Comparison of ENCODE assay signal across 1 cellular context in genomic region chr10:12262278-12262981, GRCh38.
TF ChIP-seq lines count a peak whose summit lies in the region.

No MANE protein-coding gene starts in this region.

TF ChIP-seq in GM12878, 131 proteins besides CTCF, POLR2A, EP300 and RAD21:
- TF ChIP-seq RUNX3 (IDR thresholded peaks at IDR 0.05; ENCODE audit: low read length) (peak; percentile 78), NFXL1 (IDR thresholded peaks at IDR 0.05; ENCODE audit: borderline replicate concordance) (no peak), SKIL (IDR thresholded peaks at IDR 0.05; ENCODE audit: low read depth, poor library complexity, severe bottlenecking) (peak; percentile 79), MEF2A (IDR thresholded peaks at IDR 0.05; ENCODE audit: insufficient read depth, low read depth, low read length) (no peak), MTA3 (IDR thresholded peaks at IDR 0.05; ENCODE audit: borderline replicate concordance, low read length) (no peak), DPF2 (IDR thresholded peaks at IDR 0.05) (peak; percentile 55; the same call in 1 of the 2 replicates), MTA2 (IDR thresholded peaks at IDR 0.05; ENCODE audit: low read depth) (peak; percentile 86), TCF12 (IDR thresholded peaks at IDR 0.05; ENCODE audit: low read depth, low read length) (no peak), HCFC1 (IDR thresholded peaks at IDR 0.05; ENCODE audit: low read length) (no peak), MAX (IDR thresholded peaks at IDR 0.05; ENCODE audit: low read depth, low read length) (no peak), MYB (IDR thresholded peaks at IDR 0.05; ENCODE audit: borderline replicate concordance, low read depth, low read length) (no peak), TAF1 (IDR thresholded peaks at IDR 0.05; ENCODE audit: borderline replicate concordance, low read depth, low read length) (no peak), RCOR1 (conservative IDR thresholded peaks at IDR 0.05; ENCODE audit: low read depth, low read length) (no peak; the same call in 1 of the 2 replicates), KLF5 (IDR thresholded peaks at IDR 0.05; ENCODE audit: partially characterized antibody) (no peak), IKZF1 (conservative IDR thresholded peaks at IDR 0.05) (peak; percentile 48; the same call in 1 of the 2 replicates), ATF7 (IDR thresholded peaks at IDR 0.05; ENCODE audit: low read depth) (peak; percentile 30; the same call in 1 of the 2 replicates), NBN (IDR thresholded peaks at IDR 0.05) (peak; percentile 54; the same call in 1 of the 2 replicates), BRCA1 (IDR thresholded peaks at IDR 0.05; ENCODE audit: low read depth, low read length) (no peak), BACH1 (IDR thresholded peaks at IDR 0.05; ENCODE audit: borderline replicate concordance) (no peak), SMAD1 (IDR thresholded peaks at IDR 0.05; ENCODE audit: low read depth, partially characterized antibody) (no peak), IKZF2 (IDR thresholded peaks at IDR 0.05) (peak; percentile 74 to 77; a peak in 3 of 4 replicates), ZZZ3 (IDR thresholded peaks at IDR 0.05; ENCODE audit: control insufficient read depth, insufficient read length, low read depth) (no peak), BHLHE40 (IDR thresholded peaks at IDR 0.05; ENCODE audit: borderline replicate concordance in 1 of 2, low read depth in 2 of 2, low read length in 1 of 2) (peak; percentile 52 to 69; a peak in 3 of 4 replicates), ELK1 (IDR thresholded peaks at IDR 0.05; ENCODE audit: low read depth, low read length) (no peak), E2F4 (IDR thresholded peaks at IDR 0.05; ENCODE audit: low read depth, low read length) (no peak), PAX5 (IDR thresholded peaks at IDR 0.05; ENCODE audit: borderline replicate concordance, low read depth, low read length) (0 out of 2 replicates have a peak, but pooled peaks have one; percentile 53), TCF3 (IDR thresholded peaks at IDR 0.05; ENCODE audit: borderline replicate concordance, insufficient read depth, low read depth, low read length) (no peak), YY1 (IDR thresholded peaks at IDR 0.05; ENCODE audit: low read depth, low read length) (no peak), NFYA (IDR thresholded peaks at IDR 0.05; ENCODE audit: borderline replicate concordance, low read depth, low read length) (no peak), CHD4 (IDR thresholded peaks at IDR 0.05) (no peak), SREBF2 (IDR thresholded peaks at IDR 0.05; ENCODE audit: low read length) (no peak), MLLT1 (IDR thresholded peaks at IDR 0.05) (peak; percentile 92), MEF2B (IDR thresholded peaks at IDR 0.05; ENCODE audit: partially characterized antibody, poor library complexity, severe bottlenecking) (peak; percentile 65), NR2F1 (conservative IDR thresholded peaks at IDR 0.05) (peak; percentile 35; the same call in 1 of the 2 replicates), STAT3 (IDR thresholded peaks at IDR 0.05; ENCODE audit: low read depth, low read length) (no peak), EED (IDR thresholded peaks at IDR 0.05; ENCODE audit: low read depth) (no peak), BCL11A (IDR thresholded peaks at IDR 0.05; ENCODE audit: low read depth, low read length) (no peak)
